ENCODE assay signal across 24 cellular contexts in the genomic region with DNA sequence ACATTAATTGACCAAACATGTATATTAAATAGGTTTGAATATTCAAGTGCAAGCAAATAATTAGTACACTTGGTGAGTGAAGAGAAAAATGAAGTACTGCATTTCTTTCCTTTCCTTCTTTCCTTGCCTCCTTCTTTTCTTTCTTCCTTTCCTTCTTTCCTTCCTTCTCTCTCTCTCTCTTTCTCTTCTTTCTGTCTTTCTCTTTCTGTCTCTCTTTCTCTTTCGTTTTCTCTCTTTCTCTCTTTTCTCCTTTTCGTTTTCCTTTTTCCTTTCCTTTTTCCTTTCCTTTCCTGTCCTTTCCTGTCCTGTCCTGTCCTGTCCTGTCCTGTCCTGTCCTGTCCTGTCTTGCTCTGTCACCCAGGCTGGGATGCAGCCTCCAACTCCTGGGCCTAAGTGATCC.
DNase-seq lines count a peak whose midpoint lies in the region; ATAC-seq, FAIRE-seq and TF ChIP-seq lines count a peak whose summit lies in the region.
"Had no signal": no experiment of that assay in that cellular context is flagged by ENCODE, and none has a peak within 500 bp of the region (broad histone marks: within the 10 kb centered on the region; RNA-seq: fewer than 3 reads in every experiment).

No MANE protein-coding gene starts in this region.

- H3K4me2 ChIP-seq in BLaER1 treated with 17β-estradiol and CSF1 and Interleukin-3, amounts not matched to agents 10 nM and 100 nM = peak overlapping the region in 9 of 11 experiments; percentile 25 to 92 (median 45); a peak in 17 of 22 replicates
- H3K4me2 ChIP-seq in K562 (ENCODE audit: insufficient read depth, low read length) = no peak overlapping the region
- H3K4me2 ChIP-seq: GM23338 had no signal

- peaks cover 0 to 24% (median 0%) of the 10 kb centered on the region in 11 experiments; a peak in 3 of 22 replicates for H4K20me1 ChIP-seq in BLaER1 treated with 17β-estradiol and CSF1 and Interleukin-3, amounts not matched to agents 10 nM and 100 nM
- H4K20me1 ChIP-seq in K562 (replicated peaks; ENCODE audit: control insufficient read depth, insufficient read depth, low read length) = no peaks in the 10 kb centered on the region

- no peaks in the 10 kb centered on the region for H3K79me2 ChIP-seq in K562 (ENCODE audit: control insufficient read depth, insufficient read depth, low read length)

- no peak for TF ChIP-seq POLR2A in K562 (conservative IDR thresholded peaks at IDR 0.05)
- no peak for TF ChIP-seq POLR2A in transverse colon (IDR thresholded peaks at IDR 0.05)

- H3K4me3 ChIP-seq in BLaER1 treated with 17β-estradiol and CSF1 and Interleukin-3, amounts not matched to agents 10 nM and 100 nM = no peak overlapping the region
- H3K4me3 ChIP-seq in HEK293 (ENCODE audit: low read depth, low read length) = no peak overlapping the region
- no peak overlapping the region for H3K4me3 ChIP-seq in K562
- H3K4me3 ChIP-seq in neutrophil (ENCODE audit: low read depth in 1 of 2, low read length in 1 of 2) = no peak overlapping the region
- no peak overlapping the region for H3K4me3 ChIP-seq in transverse colon
- H3K4me3 ChIP-seq: GM23338 had no signal

- TF ChIP-seq CTCF in HEK293 (tag by site-specific recombination; IDR thresholded peaks at IDR 0.05) = no peak
- no peak for TF ChIP-seq CTCF in K562 (IDR thresholded peaks at IDR 0.05 in 2 of 3, conservative IDR thresholded peaks at IDR 0.05 in 1 of 3; ENCODE audit: insufficient read depth in 2 of 3, low read depth in 1 of 3, low read length in 3 of 3)
- TF ChIP-seq CTCF in neutrophil (IDR thresholded peaks at IDR 0.05) = no peak
- TF ChIP-seq CTCF in transverse colon (IDR thresholded peaks at IDR 0.05) = no peak

- BruUV-seq in K562 (replicated peaks; lab: Mats Ljungman, UMichigan) = no TSS peak

- DNase-seq in K562 (ENCODE audit: extremely low read depth in 1 of 4, low spot score in 3 of 4) (no peak), ecto neural progenitor cell (ENCODE audit: low spot score) (no peak), NAMALWA (ENCODE audit: low spot score) (no peak), transverse colon (no peak)
- DNase-seq: ACHN; BE2C; Caco-2; CD4-positive, alpha-beta T cell; GDM1; HCEC 1CT; HFFc6; IMR-90 had no signal

- CTCF ChIA-PET in HEK293 (lab: Yijun Ruan, JAX) (no interaction called here), K562 (lab: Yijun Ruan, JAX; ENCODE audit: low intra/inter-chr PET ratio) (no interaction called here)

- TF ChIP-seq EP300 in K562 (IDR thresholded peaks at IDR 0.05; ENCODE audit: low read length) (no peak), transverse colon (IDR thresholded peaks at IDR 0.05; ENCODE audit: low read depth) (no peak)

- TF ChIP-seq RAD21 in K562 (CRISPR knock-in tag; conservative IDR thresholded peaks at IDR 0.05 in 1 of 2, IDR thresholded peaks at IDR 0.05 in 1 of 2) = no peak

- ATAC-seq in K562 = no peak
- ATAC-seq in HG02588 (IDR thresholded peaks at IDR 0.05; ENCODE audit: unreplicated experiment) = no peak
- ATAC-seq: GM23338 had no signal

- in situ Hi-C loops in K562 (cut with MboI) (no loop called here), transverse colon (cut with MboI; ENCODE audit: low pct_ligation_motif_present in 1 of 4, low pct_unique_long_range_greater_than_20kb in 1 of 4, low sequenced_read_pairs in 3 of 4) (no loop called here)

- 0% methylated on average over 2 of the region's 2 CpGs for WGBS in K562 (ENCODE audit: insufficient coverage, low coverage, missing lambda C conversion rate)
- 80 to 100% methylated on average over 2 of the region's 2 CpGs for WGBS in transverse colon (ENCODE audit: low coverage in 1 of 2), 2 donors

- H3K9ac ChIP-seq in BLaER1 treated with 17β-estradiol and CSF1 and Interleukin-3, amounts not matched to agents 10 nM and 100 nM = no peak overlapping the region
- H3K9ac ChIP-seq in K562 (ENCODE audit: insufficient read depth in 1 of 2, low read depth in 2 of 2, low read length in 2 of 2) = no peak overlapping the region

- peak overlapping the region in 8 of 11 experiments; percentile 8 to 51 (median 36); a peak in 10 of 22 replicates for H3K27ac ChIP-seq in BLaER1 treated with 17β-estradiol and CSF1 and Interleukin-3, amounts not matched to agents 10 nM and 100 nM
- no peak overlapping the region for H3K27ac ChIP-seq in HEK293 (ENCODE audit: extremely low read depth, low read depth, low read length)
- H3K27ac ChIP-seq in K562 (ENCODE audit: extremely low read depth, low read depth, low read length) = no peak overlapping the region
- H3K27ac ChIP-seq in neutrophil = peak overlapping the region; percentile 53
- peak overlapping the region in 2 of 4 donors; percentile 58 to 70 for H3K27ac ChIP-seq in transverse colon
- H3K27ac ChIP-seq: C4-2B had no signal

- no peak overlapping the region for H2AFZ ChIP-seq in K562 (ENCODE audit: low read depth, low read length)
- H2AFZ ChIP-seq: GM23338 had no signal

- POLR2A ChIA-PET in HEK293 (lab: Yijun Ruan, JAX) (no interaction called here), K562 (lab: Yijun Ruan, JAX) (no interaction called here)

- H3K9me3 ChIP-seq in BLaER1 treated with 17β-estradiol and CSF1 and Interleukin-3, amounts not matched to agents 10 nM and 100 nM (replicated peaks in 1 of 11) = peaks cover 0 to 5% (median 0%) of the 10 kb centered on the region in 11 experiments; a peak in 1 of 22 replicates
- no peaks in the 10 kb centered on the region for H3K9me3 ChIP-seq in HEK293 (ENCODE audit: control insufficient read depth, insufficient read depth, low read depth, low read length)
- H3K9me3 ChIP-seq in K562 (replicated peaks; ENCODE audit: control insufficient read depth, insufficient read depth, low read depth, low read length) = no peaks in the 10 kb centered on the region
- H3K9me3 ChIP-seq in neutrophil = no peaks in the 10 kb centered on the region
- no peaks in the 10 kb centered on the region for H3K9me3 ChIP-seq in transverse colon
- H3K9me3 ChIP-seq: BE2C, Caco-2 had no signal

- H3K27me3 ChIP-seq in BLaER1 treated with 17β-estradiol and CSF1 and Interleukin-3, amounts not matched to agents 10 nM and 100 nM = no peaks in the 10 kb centered on the region
- peaks cover 0 to 19% of the 10 kb centered on the region in 2 experiments; a peak in 2 of 5 replicates for H3K27me3 ChIP-seq in K562 (ENCODE audit: control insufficient read depth in 2 of 2, insufficient read depth in 2 of 2, low read length in 2 of 2)
- H3K27me3 ChIP-seq in neutrophil = no peaks in the 10 kb centered on the region
- no peaks in the 10 kb centered on the region for H3K27me3 ChIP-seq in transverse colon
- H3K27me3 ChIP-seq: BE2C had no signal

- H3K9me1 ChIP-seq in K562 (ENCODE audit: control insufficient read depth, insufficient read depth, low read length) = no peaks in the 10 kb centered on the region

- no peaks in the 10 kb centered on the region for H3K36me3 ChIP-seq in BLaER1 treated with 17β-estradiol and CSF1 and Interleukin-3, amounts not matched to agents 10 nM and 100 nM
- no peaks in the 10 kb centered on the region for H3K36me3 ChIP-seq in HEK293 (ENCODE audit: control insufficient read depth in 2 of 2, insufficient read depth in 1 of 2, low read length in 2 of 2)
- H3K36me3 ChIP-seq in K562 (ENCODE audit: control insufficient read depth, insufficient read depth, low read length) = no peaks in the 10 kb centered on the region
- no peaks in the 10 kb centered on the region for H3K36me3 ChIP-seq in neutrophil
- no peaks in the 10 kb centered on the region for H3K36me3 ChIP-seq in transverse colon
- H3K36me3 ChIP-seq: BE2C had no signal

- H3K4me1 ChIP-seq in BLaER1 treated with 17β-estradiol and CSF1 and Interleukin-3, amounts not matched to agents 10 nM and 100 nM = peaks cover 55 to 83% (median 75%) of the 10 kb centered on the region in 10 experiments
- H3K4me1 ChIP-seq in HEK293 (ENCODE audit: control insufficient read depth, insufficient read depth, low read length) = peaks cover 13% of the 10 kb centered on the region
- H3K4me1 ChIP-seq in K562 (replicated peaks in 1 of 2; ENCODE audit: control insufficient read depth in 2 of 2, insufficient read depth in 2 of 2, low read length in 2 of 2) = no peaks in the 10 kb centered on the region
- H3K4me1 ChIP-seq in neutrophil (ENCODE audit: control insufficient read depth in 1 of 2, insufficient read depth in 1 of 2, low read depth in 1 of 2, low read length in 1 of 2) = peaks cover 36 to 37% of the 10 kb centered on the region in 2 experiments
- H3K4me1 ChIP-seq in transverse colon = peaks cover 10 to 33% (median 16%) of the 10 kb centered on the region in 4 donors
- H3K4me1 ChIP-seq: BE2C, Caco-2 had no signal

- FAIRE-seq in K562 (lab: Jason Lieb, UNC) = no peak
- FAIRE-seq: A204.1, D721Med, GM12892, GM18507, H54, HTR-8/SVneo had no signal

- intact Hi-C loops in K562 (cut with micrococcal nuclease) = no loop called here
- intact Hi-C loops in transverse colon (cut with DNase I; ENCODE audit: low total_unique reads) = loop anchor here (10.0 kb wide), 1 partner anchor 74 kb away; no protein-coding TSS in a partner anchor

TF ChIP-seq in HEK293, 187 proteins besides CTCF, POLR2A, EP300 and RAD21 (continues in another document):
- TF ChIP-seq PRDM1 (tag by site-specific recombination; IDR thresholded peaks at IDR 0.05) = peak; percentile 99
- peak; percentile 83 for TF ChIP-seq ZNF366 (tag by site-specific recombination; conservative IDR thresholded peaks at IDR 0.05)
- TF ChIP-seq ZNF423 (tag by site-specific recombination; IDR thresholded peaks at IDR 0.05) = no peak
- TF ChIP-seq ZFP41 (tag by site-specific recombination; IDR thresholded peaks at IDR 0.05; ENCODE audit: borderline replicate concordance) = no peak
- no peak for TF ChIP-seq ZNF548 (tag by site-specific recombination; IDR thresholded peaks at IDR 0.05)
- TF ChIP-seq GLI2 (tag by site-specific recombination; IDR thresholded peaks at IDR 0.05; ENCODE audit: borderline replicate concordance, low read depth) = no peak

TF ChIP-seq in K562, 482 proteins besides CTCF, POLR2A, EP300 and RAD21:
- TF ChIP-seq, protein P1, sequence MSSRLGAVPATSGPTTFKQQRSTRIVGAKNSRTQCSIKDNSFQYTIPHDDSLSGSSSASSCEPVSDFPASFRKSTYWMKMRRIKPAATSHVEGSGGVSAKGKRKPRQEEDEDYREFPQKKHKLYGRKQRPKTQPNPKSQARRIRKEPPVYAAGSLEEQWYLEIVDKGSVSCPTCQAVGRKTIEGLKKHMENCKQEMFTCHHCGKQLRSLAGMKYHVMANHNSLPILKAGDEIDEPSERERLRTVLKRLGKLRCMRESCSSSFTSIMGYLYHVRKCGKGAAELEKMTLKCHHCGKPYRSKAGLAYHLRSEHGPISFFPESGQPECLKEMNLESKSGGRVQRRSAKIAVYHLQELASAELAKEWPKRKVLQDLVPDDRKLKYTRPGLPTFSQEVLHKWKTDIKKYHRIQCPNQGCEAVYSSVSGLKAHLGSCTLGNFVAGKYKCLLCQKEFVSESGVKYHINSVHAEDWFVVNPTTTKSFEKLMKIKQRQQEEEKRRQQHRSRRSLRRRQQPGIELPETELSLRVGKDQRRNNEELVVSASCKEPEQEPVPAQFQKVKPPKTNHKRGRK (tag; IDR thresholded peaks at IDR 0.05) = peak; percentile 56; the same call in 1 of the 2 replicates
- TF ChIP-seq BCL6 (CRISPR knock-in tag; IDR thresholded peaks at IDR 0.05) = no peak

Comparison
In these comparisons a context has a peak if more than half of its experiments do, and no peak if none do; other contexts are left out.
1. H3K27ac ChIP-seq: peak in BLaER1 treated with 17β-estradiol and CSF1 and Interleukin-3, amounts not matched to agents 10 nM and 100 nM (8 of 11) and neutrophil (single experiment); none in HEK293 (single experiment) and K562 (single experiment).